In genomic region chr10:114458955-114459354, GRCh38 we compare ENCODE assay signal across 8 cellular contexts. TPM values are rescaled to one million over a fixed set of nuclear protein-coding genes. Genes with fewer than 3 reads are reported as not detected.
DNase-seq lines count a peak whose midpoint lies in the region; ATAC-seq and TF ChIP-seq lines count a peak whose summit lies in the region.

No MANE protein-coding gene starts in this region.

- no peak overlapping the region for H3K4me3 ChIP-seq in breast epithelium

- TF ChIP-seq CTCF in CD4-positive, alpha-beta T cell (IDR thresholded peaks at IDR 0.05): peak; percentile 22
- peak in 2 of 3 donors; percentile 16 to 33 for TF ChIP-seq CTCF in breast epithelium (IDR thresholded peaks at IDR 0.05)

- POLR2A ChIA-PET in CD4-positive, alpha-beta T cell (lab: Charles Lee): no interaction called here

- H3K4me1 ChIP-seq in breast epithelium: no peaks in the 10 kb centered on the region

- H3K4me1 Mint-ChIP-seq in CD4-positive, alpha-beta T cell (ENCODE audit: low read depth): peaks cover 24% of the 10 kb centered on the region
- H3K4me1 Mint-ChIP-seq in memory B cell (no peaks in the 10 kb centered on the region), T-helper 17 cell (peaks cover 3% of the 10 kb centered on the region)

- no peaks in the 10 kb centered on the region for H3K27me3 ChIP-seq in CD4-positive, alpha-beta T cell (ENCODE audit: control insufficient read depth, insufficient read depth, low read length)
- H3K27me3 ChIP-seq in breast epithelium: no peaks in the 10 kb centered on the region

- intact Hi-C loops in CD4-positive, alpha-beta T cell (cut with DNase I, micrococcal nuclease): no loop called here
- intact Hi-C loops in breast epithelium (cut with DNase I; ENCODE audit: low total_unique reads): no loop called here

- no peak for TF ChIP-seq POLR2A in breast epithelium (IDR thresholded peaks at IDR 0.05)

- H3K27ac ChIP-seq in CD4-positive, alpha-beta T cell (ENCODE audit: low read depth, low read length): no peak overlapping the region
- H3K27ac ChIP-seq in breast epithelium: no peak overlapping the region

- peak overlapping the region; percentile 59 for H3K27ac Mint-ChIP-seq in CD4-positive, alpha-beta T cell
- H3K27ac Mint-ChIP-seq in memory B cell (no peak overlapping the region), T-helper 17 cell (no peak overlapping the region)

- ATAC-seq in CD4-positive, alpha-beta T cell (ENCODE audit: poor library complexity): no peak
- peak; percentile 85 for ATAC-seq in GM19438 (IDR thresholded peaks at IDR 0.05; ENCODE audit: low read depth, unreplicated experiment)
- peak; percentile 26 for ATAC-seq in memory B cell (ENCODE audit: low read depth)
- no peak for ATAC-seq in GM19467 (IDR thresholded peaks at IDR 0.05; ENCODE audit: unreplicated experiment)
- no peak for ATAC-seq in T-helper 17 cell

- no peaks in the 10 kb centered on the region for H3K9me3 ChIP-seq in CD4-positive, alpha-beta T cell (ENCODE audit: control insufficient read depth, low read length)
- H3K9me3 ChIP-seq in breast epithelium: no peaks in the 10 kb centered on the region
- no peaks in the 10 kb centered on the region for H3K9me3 ChIP-seq in T-helper 17 cell (ENCODE audit: control insufficient read depth, low read length, poor library complexity, severe bottlenecking)

- H3K4me3 Mint-ChIP-seq in CD4-positive, alpha-beta T cell: no peak overlapping the region
- H3K4me3 Mint-ChIP-seq in memory B cell (no peak overlapping the region), T-helper 17 cell (no peak overlapping the region)

- H3K36me3 ChIP-seq in breast epithelium: no peaks in the 10 kb centered on the region

- H3K27me3 Mint-ChIP-seq in CD4-positive, alpha-beta T cell: no peaks in the 10 kb centered on the region
- H3K27me3 Mint-ChIP-seq in memory B cell (no peaks in the 10 kb centered on the region), T-helper 17 cell (no peaks in the 10 kb centered on the region)

- DNase-seq in CD4-positive, alpha-beta T cell: no peak
- DNase-seq in NCI-H460 (ENCODE audit: extremely low read depth, low read depth) (peak; percentile 24), breast epithelium (ENCODE audit: low spot score in 2 of 2) (no peak), memory B cell (ENCODE audit: low spot score in 2 of 2) (no peak), 8988T (no peak), T-helper 17 cell (no peak)

- peaks cover 93% of the 10 kb centered on the region for H3K36me3 Mint-ChIP-seq in CD4-positive, alpha-beta T cell (ENCODE audit: low read depth)
- peaks cover 43% of the 10 kb centered on the region for H3K36me3 Mint-ChIP-seq in memory B cell
- H3K36me3 Mint-ChIP-seq in T-helper 17 cell (ENCODE audit: low read depth): peaks cover 7% of the 10 kb centered on the region

- H3K9me3 Mint-ChIP-seq in CD4-positive, alpha-beta T cell: no peaks in the 10 kb centered on the region
- H3K9me3 Mint-ChIP-seq in memory B cell: no peaks in the 10 kb centered on the region

- CTCF ChIA-PET in CD4-positive, alpha-beta T cell (lab: Charles Lee): interaction anchor here (0.9 to 1.0 kb wide), 2 partner anchors 12 to 16 kb away, joined by 3 to 8 read pairs; no protein-coding TSS in a partner anchor

RNA-seq across cellular contexts. Expression of gene AFAP1L2, which starts 54.7 kb away (rescaled TPM):
- total RNA-seq in CD4-positive, alpha-beta T cell: under 1 TPM; 0.36 to 0.50 TPM
- 0.06 TPM in 1 of 2 replicates, not detected in the other for total RNA-seq in NCI-H460 (2014; rRNA removed; shearing (Covaris generic))
- polyA plus RNA-seq in NCI-H460 (2014; cell fraction: nucleus; rRNA removed): 0.04 and 0.19 TPM in 2 replicates
- total RNA-seq in breast epithelium (10 to 100 TPM in 2 of 3 donors, 1 to 10 TPM in 1; 4.2 to 43.9 (median 20.0) TPM), T-helper 17 cell (1 to 10 TPM; 1.8 to 3.0 TPM)

Comparison
In these comparisons a context has a peak if more than half of its experiments do, and no peak if none do; other contexts are left out.
1. ATAC-seq: peak in GM19438 (single experiment) and memory B cell (single experiment); none in CD4-positive, alpha-beta T cell (single experiment), GM19467 (single experiment) and T-helper 17 cell (single experiment).